In genomic region chr14:71395151-71395604, GRCh38 we compare ENCODE assay signal across 12 cellular contexts.
DNase-seq lines count a peak whose midpoint lies in the region; ATAC-seq, FAIRE-seq and TF ChIP-seq lines count a peak whose summit lies in the region.
"Had no signal": no experiment of that assay in that cellular context is flagged by ENCODE, and none has a peak within 500 bp of the region (broad histone marks: within the 10 kb centered on the region; RNA-seq: fewer than 3 reads in every experiment).

No MANE protein-coding gene starts in this region.

- H3K79me2 ChIP-seq in GM23248 (ENCODE audit: insufficient read depth) = peaks cover 100% of the 10 kb centered on the region
- H3K79me2 ChIP-seq in osteoblast (ENCODE audit: insufficient read depth, low read length) = peaks cover 91% of the 10 kb centered on the region

- no peak overlapping the region for H3K27ac ChIP-seq in CD8-positive, alpha-beta memory T cell (ENCODE audit: low read depth, low read length)
- peak overlapping the region; percentile 44 for H3K27ac ChIP-seq in GM23248
- H3K27ac ChIP-seq in osteoblast (ENCODE audit: low read depth, low read length) = peak overlapping the region; percentile 50
- H3K27ac ChIP-seq: heart right ventricle, neural progenitor cell, sigmoid colon had no signal

- no peaks in the 10 kb centered on the region for H4K20me1 ChIP-seq in GM23248 (ENCODE audit: insufficient read depth)
- H4K20me1 ChIP-seq in osteoblast (ENCODE audit: insufficient read depth, low read length) = peaks cover 4% of the 10 kb centered on the region

- H3K9me3 Mint-ChIP-seq in CD8-positive, alpha-beta memory T cell = no peaks in the 10 kb centered on the region
- H3K9me3 Mint-ChIP-seq: endodermal cell, neural progenitor cell had no signal

- no peaks in the 10 kb centered on the region for H3K9me2 ChIP-seq in GM23248 (ENCODE audit: insufficient read depth)

- WGBS in GM23248 (ENCODE audit: low coverage in 1 of 2, low lambda C conversion rate in 2 of 2, missing lambda C conversion rate in 2 of 2), 2 experiments = 46 to 49% methylated on average over 5 of the region's 5 CpGs

- CTCF ChIA-PET in CD8-positive, alpha-beta memory T cell (lab: Charles Lee) = no interaction called here

- H3K36me3 Mint-ChIP-seq in CD8-positive, alpha-beta memory T cell = no peaks in the 10 kb centered on the region

- peak overlapping the region in 6 of 8 donors; percentile 31 to 79 (median 48) for H3K27ac Mint-ChIP-seq in CD8-positive, alpha-beta memory T cell
- H3K27ac Mint-ChIP-seq: endodermal cell, neural progenitor cell had no signal

- TF ChIP-seq CTCF in choroid plexus epithelial cell (conservative IDR thresholded peaks at IDR 0.05; ENCODE audit: low read depth, low read length) (no peak), osteoblast (IDR thresholded peaks at IDR 0.05; ENCODE audit: extremely low read depth, low read depth, low read length) (no peak)

- H3K4me1 ChIP-seq in CD8-positive, alpha-beta memory T cell (ENCODE audit: insufficient read depth, low read length) = peaks cover 17% of the 10 kb centered on the region
- H3K4me1 ChIP-seq in GM23248 (ENCODE audit: insufficient read depth) (peaks cover 12% of the 10 kb centered on the region), osteoblast (ENCODE audit: insufficient read depth, low read length) (peaks cover 12% of the 10 kb centered on the region)
- H3K4me1 ChIP-seq: neural progenitor cell had no signal

- peaks cover 33 to 55% (median 43%) of the 10 kb centered on the region in 3 donors for H3K4me1 Mint-ChIP-seq in CD8-positive, alpha-beta memory T cell

- H3K9ac ChIP-seq in GM23248 = peak overlapping the region; percentile 7; the same call in 1 of the 2 replicates
- H3K9ac ChIP-seq: neural progenitor cell had no signal

- H3K4me3 ChIP-seq in CD8-positive, alpha-beta memory T cell (ENCODE audit: low read length) = no peak overlapping the region
- H3K4me3 ChIP-seq in GM23248 (no peak overlapping the region), choroid plexus epithelial cell (ENCODE audit: low read depth, low read length) (no peak overlapping the region), osteoblast (ENCODE audit: insufficient read depth, low read length) (no peak overlapping the region)
- H3K4me3 ChIP-seq: heart right ventricle, neural progenitor cell, sigmoid colon had no signal

- FAIRE-seq in RCC 7860 (lab: Jason Lieb, UNC) = no peak

- no peaks in the 10 kb centered on the region for H3K27me3 ChIP-seq in CD8-positive, alpha-beta memory T cell (ENCODE audit: insufficient read depth, low read length, poor library complexity, severe bottlenecking)
- H3K27me3 ChIP-seq in GM23248 (replicated peaks; ENCODE audit: insufficient read depth) (no peaks in the 10 kb centered on the region), osteoblast (ENCODE audit: insufficient read depth, low read length) (no peaks in the 10 kb centered on the region)
- H3K27me3 ChIP-seq: heart right ventricle, neural progenitor cell, sigmoid colon had no signal

- ATAC-seq in GM19023 (IDR thresholded peaks at IDR 0.05; ENCODE audit: unreplicated experiment) = no peak
- ATAC-seq: heart right ventricle had no signal

- no peak for DNase-seq in CD8-positive, alpha-beta memory T cell
- DNase-seq in GM23248 = peak; percentile 79
- peak; percentile 47 for DNase-seq in choroid plexus epithelial cell (ENCODE audit: low read depth)
- DNase-seq in osteoblast (ENCODE audit: insufficient read length, low spot score, missing footprints) = peak; percentile 34
- DNase-seq in DMS153 treated with DMSO at 0.1 percent for 48 hours (lab: John Stamatoyannopoulos, UW; ENCODE audit: unreplicated experiment) = no peak
- no peak for DNase-seq in RCC 7860 (ENCODE audit: low spot score)
- DNase-seq: endodermal cell, heart right ventricle, NCI-H2171 treated with DMSO at 0.1 percent for 48 hours, sigmoid colon had no signal

- H3K9me3 ChIP-seq in CD8-positive, alpha-beta memory T cell (ENCODE audit: low read length) = no peaks in the 10 kb centered on the region
- H3K9me3 ChIP-seq in GM23248 (ENCODE audit: low read depth) (no peaks in the 10 kb centered on the region), osteoblast (ENCODE audit: low read depth, low read length) (no peaks in the 10 kb centered on the region)
- H3K9me3 ChIP-seq: heart right ventricle, sigmoid colon had no signal

- peaks cover 6% of the 10 kb centered on the region; the same call in 1 of the 2 replicates for H3F3A ChIP-seq in GM23248 (ENCODE audit: insufficient read depth)

- in situ Hi-C loops in GM23248 (cut with MboI) = no loop called here

- no peaks in the 10 kb centered on the region for H3K36me3 ChIP-seq in CD8-positive, alpha-beta memory T cell (ENCODE audit: insufficient read depth, low read length)
- H3K36me3 ChIP-seq in GM23248 (ENCODE audit: low read depth) (no peaks in the 10 kb centered on the region), osteoblast (ENCODE audit: insufficient read depth, low read length) (no peaks in the 10 kb centered on the region)
- H3K36me3 ChIP-seq: heart right ventricle, neural progenitor cell, sigmoid colon had no signal

- H3K27me3 Mint-ChIP-seq in CD8-positive, alpha-beta memory T cell = no peaks in the 10 kb centered on the region

- H2AFZ ChIP-seq in GM23248 (no peak overlapping the region), osteoblast (ENCODE audit: low read length) (no peak overlapping the region)
- H2AFZ ChIP-seq: neural progenitor cell had no signal

- H3K4me3 Mint-ChIP-seq in CD8-positive, alpha-beta memory T cell = no peak overlapping the region
- H3K4me3 Mint-ChIP-seq: endodermal cell, neural progenitor cell had no signal

- H3K4me2 ChIP-seq in GM23248 (ENCODE audit: unreplicated experiment) (peak overlapping the region; percentile 36), osteoblast (ENCODE audit: insufficient read depth, low read length) (peak overlapping the region; percentile 1)
- H3K4me2 ChIP-seq: neural progenitor cell had no signal

- POLR2A ChIA-PET in CD8-positive, alpha-beta memory T cell (lab: Charles Lee) = no interaction called here

Comparison
In these comparisons a context has a peak if more than half of its experiments do, and no peak if none do; other contexts are left out.
1. DNase-seq: peak in GM23248 (single experiment), choroid plexus epithelial cell (single experiment) and osteoblast (single experiment); none in CD8-positive, alpha-beta memory T cell (0 of 5), DMS153 treated with DMSO at 0.1 percent for 48 hours (single experiment) and RCC 7860 (single experiment).